8 cellular contexts compared by ENCODE assay signal in the genomic region with DNA sequence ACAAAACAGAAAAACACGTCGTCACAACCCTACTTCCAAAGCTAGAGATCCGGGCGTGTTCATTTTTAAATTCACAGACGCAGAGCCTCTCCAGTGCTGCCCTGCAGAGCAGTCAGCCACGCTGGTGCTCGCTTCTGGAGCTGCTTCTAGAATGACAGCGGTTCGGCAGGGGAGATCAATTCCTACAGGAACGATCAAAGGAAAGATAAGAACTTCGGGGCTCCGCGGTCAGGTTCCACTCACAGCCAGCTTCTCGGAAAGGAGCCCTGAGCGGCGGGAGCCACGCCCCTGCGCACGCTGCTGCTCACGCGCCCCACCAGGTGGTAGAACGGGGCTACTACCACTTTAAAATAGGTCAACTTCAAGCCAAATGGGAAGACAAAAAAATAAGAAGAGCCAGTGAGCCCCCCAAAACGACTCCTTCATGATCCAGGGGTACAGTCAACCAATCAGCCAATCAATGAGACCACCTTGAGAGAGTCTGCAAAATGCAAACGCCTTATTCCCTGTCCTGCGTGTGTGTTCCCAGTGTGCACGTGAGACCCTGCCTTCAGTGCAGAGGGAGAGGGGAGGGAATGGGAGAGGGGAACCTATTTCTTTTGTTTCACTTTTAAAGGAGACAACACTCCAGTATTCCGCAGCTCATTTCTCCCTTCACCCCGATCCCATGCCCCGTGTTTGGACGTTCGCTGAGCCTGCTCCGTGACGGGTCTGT.
DNase-seq lines count a peak whose midpoint lies in the region; ATAC-seq and TF ChIP-seq lines count a peak whose summit lies in the region.

No MANE protein-coding gene starts in this region.

- H3K9ac ChIP-seq in NT2/D1 (ENCODE audit: insufficient read length, low read depth) = peak overlapping the region; percentile 44

- H3K27ac ChIP-seq in HL-60 (replicated peaks) = no peak overlapping the region

- H3K9me3 ChIP-seq in NT2/D1 (ENCODE audit: insufficient read depth, low read length) = no peaks in the 10 kb centered on the region

- no peaks in the 10 kb centered on the region for H3K36me3 ChIP-seq in NT2/D1 (ENCODE audit: insufficient read depth, insufficient read length, low read length)

- DNase-seq in COLO829 (ENCODE audit: low spot score) (peak; percentile 74), HL-60 (ENCODE audit: low read depth in 1 of 2, low spot score in 1 of 2) (peak; percentile 27 to 57), NT2/D1 (ENCODE audit: low read depth, low spot score) (peak; percentile 46), epithelial cell of esophagus (ENCODE audit: low read depth) (peak; percentile 53), mucosa of gallbladder (ENCODE audit: low spot score) (peak; percentile 73)
- DNase-seq in activated CD8-positive, alpha-beta memory T cell treated with anti-CD3 and anti-CD28 coated beads, Interleukin-2, amount 50 U/mL, for 48 hours = peak; percentile 88
- DNase-seq in stimulated activated CD8-positive, alpha-beta memory T cell treated with anti-CD3 and anti-CD28 coated beads, Interleukin-4, amount 100 ng/mL, for 48 hours = peak; percentile 83

- no peak for ATAC-seq in HG02623 (IDR thresholded peaks at IDR 0.05; ENCODE audit: unreplicated experiment)

- no peak overlapping the region for H3K4me3 ChIP-seq in HL-60 (replicated peaks; ENCODE audit: insufficient read depth, low read length)
- H3K4me3 ChIP-seq in NT2/D1 (ENCODE audit: insufficient read length, low read depth) = peak overlapping the region; percentile 6
- no peak overlapping the region for H3K4me3 ChIP-seq in epithelial cell of esophagus (ENCODE audit: low read length)

- H3K4me1 ChIP-seq in NT2/D1 (ENCODE audit: insufficient read depth, insufficient read length) = peaks cover 8% of the 10 kb centered on the region

- TF ChIP-seq CTCF in HL-60 (IDR thresholded peaks at IDR 0.05; ENCODE audit: insufficient read depth, low read length) (peak; percentile 85), epithelial cell of esophagus (IDR thresholded peaks at IDR 0.05; ENCODE audit: insufficient read depth, low read depth, low read length, missing control alignments) (peak; percentile 89)

- H3K27me3 ChIP-seq in HL-60 (ENCODE audit: insufficient read depth, poor library complexity, severe bottlenecking) (peaks cover 11% of the 10 kb centered on the region), NT2/D1 (ENCODE audit: insufficient read depth, insufficient read length) (peaks cover 15% of the 10 kb centered on the region)
